Comparison of ENCODE assay signal across 9 cellular contexts in genomic region chr12:26471560-26471959, GRCh38.
DNase-seq lines count a peak whose midpoint lies in the region; ATAC-seq and TF ChIP-seq lines count a peak whose summit lies in the region.
"Had no signal": no experiment of that assay in that cellular context is flagged by ENCODE, and none has a peak within 500 bp of the region (broad histone marks: within the 10 kb centered on the region; RNA-seq: fewer than 3 reads in every experiment).

No MANE protein-coding gene starts in this region.

- TF ChIP-seq CTCF in OCI-LY1 (IDR thresholded peaks at IDR 0.05; ENCODE audit: low read length), result no peak
- no peak for TF ChIP-seq CTCF in gastroesophageal sphincter (IDR thresholded peaks at IDR 0.05)

- H4K20me1 ChIP-seq in OCI-LY1 (ENCODE audit: insufficient read depth, low read length), result no peaks in the 10 kb centered on the region

- no peaks in the 10 kb centered on the region for H3K79me2 ChIP-seq in OCI-LY1 (ENCODE audit: insufficient read depth, low read length)

- no peak overlapping the region for H2AFZ ChIP-seq in OCI-LY1 (ENCODE audit: low read length)

- H3K4me1 Mint-ChIP-seq in activated CD4-positive, alpha-beta T cell treated with anti-CD3 and anti-CD28 coated beads for 36 hours, result peaks cover 12% of the 10 kb centered on the region

- peaks cover 35% of the 10 kb centered on the region for H3K36me3 Mint-ChIP-seq in activated CD4-positive, alpha-beta T cell treated with anti-CD3 and anti-CD28 coated beads for 36 hours (ENCODE audit: low read depth)

- no peak for TF ChIP-seq POLR2A in gastroesophageal sphincter (IDR thresholded peaks at IDR 0.05)

- peak; percentile 85 for ATAC-seq in activated CD4-positive, alpha-beta T cell treated with anti-CD3 and anti-CD28 coated beads for 36 hours
- ATAC-seq in HG02763 (IDR thresholded peaks at IDR 0.05; ENCODE audit: unreplicated experiment) (peak; percentile 66), gastroesophageal sphincter (peak; percentile 22)

- H3K27me3 ChIP-seq in OCI-LY1 (ENCODE audit: insufficient read depth, low read length), result no peaks in the 10 kb centered on the region
- H3K27me3 ChIP-seq in gastroesophageal sphincter, result no peaks in the 10 kb centered on the region

- H3K4me3 Mint-ChIP-seq in activated CD4-positive, alpha-beta T cell treated with anti-CD3 and anti-CD28 coated beads for 36 hours, result no peak overlapping the region

- POLR2A ChIA-PET in activated CD4-positive, alpha-beta T cell treated with anti-CD3 and anti-CD28 coated beads for 36 hours (lab: Charles Lee), result no interaction called here

- H3K9me3 ChIP-seq in OCI-LY1 (ENCODE audit: low read length) (no peaks in the 10 kb centered on the region), gastroesophageal sphincter (no peaks in the 10 kb centered on the region)
- H3K9me3 ChIP-seq: thoracic aorta had no signal

- H3K9me3 Mint-ChIP-seq in activated CD4-positive, alpha-beta T cell treated with anti-CD3 and anti-CD28 coated beads for 36 hours (ENCODE audit: low read depth), result no peaks in the 10 kb centered on the region

- H3K9ac ChIP-seq in OCI-LY1 (ENCODE audit: low read length), result no peak overlapping the region

- H3K36me3 ChIP-seq in OCI-LY1 (ENCODE audit: insufficient read depth, low read length) (peaks cover 8% of the 10 kb centered on the region; the same call in 1 of the 2 replicates), gastroesophageal sphincter (peaks cover 0 to 24% of the 10 kb centered on the region in 2 donors)
- H3K36me3 ChIP-seq: thoracic aorta had no signal

- H3K4me1 ChIP-seq in OCI-LY1 (ENCODE audit: insufficient read depth, low read length, severe bottlenecking) (peaks cover 34% of the 10 kb centered on the region), gastroesophageal sphincter (no peaks in the 10 kb centered on the region)

- DNase-seq in activated CD4-positive, alpha-beta T cell treated with anti-CD3 and anti-CD28 coated beads for 36 hours, result peak; percentile 26
- no peak for DNase-seq in activated CD4-positive, alpha-beta T cell treated with anti-CD3 and anti-CD28 coated beads for 4 hours
- no peak for DNase-seq in iPS-NIHi11 (ENCODE audit: low spot score)
- no peak for DNase-seq in cortex of kidney (lab: John Stamatoyannopoulos, UW)
- DNase-seq in activated T-cell treated with anti-CD3 and anti-CD28 coated beads, Interleukin-2, amount 50 U/mL, for 1 hour, result no peak

- H3K9me2 ChIP-seq in OCI-LY1 (ENCODE audit: low read depth, low read length), result no peaks in the 10 kb centered on the region

- no peak overlapping the region for H3K4me3 ChIP-seq in OCI-LY1 (ENCODE audit: low read depth, low read length, poor library complexity, severe bottlenecking)
- no peak overlapping the region for H3K4me3 ChIP-seq in gastroesophageal sphincter
- H3K4me3 ChIP-seq: thoracic aorta had no signal

- peak overlapping the region; percentile 23 for H3K27ac Mint-ChIP-seq in activated CD4-positive, alpha-beta T cell treated with anti-CD3 and anti-CD28 coated beads for 36 hours

- CTCF ChIA-PET in activated CD4-positive, alpha-beta T cell treated with anti-CD3 and anti-CD28 coated beads for 36 hours (lab: Charles Lee), result no interaction called here

- peak overlapping the region; percentile 88 for H3K27ac ChIP-seq in OCI-LY1 (ENCODE audit: low read depth, low read length, poor library complexity, severe bottlenecking)
- H3K27ac ChIP-seq in gastroesophageal sphincter, result no peak overlapping the region
- H3K27ac ChIP-seq: thoracic aorta had no signal

- TF ChIP-seq EP300 in gastroesophageal sphincter (IDR thresholded peaks at IDR 0.05), result no peak

- peak overlapping the region; percentile 20; the same call in 1 of the 2 replicates for H3K4me2 ChIP-seq in OCI-LY1 (ENCODE audit: low read length)

- no peaks in the 10 kb centered on the region for H3K27me3 Mint-ChIP-seq in activated CD4-positive, alpha-beta T cell treated with anti-CD3 and anti-CD28 coated beads for 36 hours

- no peaks in the 10 kb centered on the region for H3F3A ChIP-seq in OCI-LY1 (ENCODE audit: insufficient read depth, low read length)

- intact Hi-C loops in activated CD4-positive, alpha-beta T cell treated with anti-CD3 and anti-CD28 coated beads for 36 hours (cut with DNase I, micrococcal nuclease), result no loop called here

Comparison
In these comparisons a context has a peak if more than half of its experiments do, and no peak if none do; other contexts are left out.
1. ATAC-seq: peak in every context shown above with its lines; median percentile 85 in activated CD4-positive, alpha-beta T cell treated with anti-CD3 and anti-CD28 coated beads for 36 hours; 66 in HG02763; 22 in gastroesophageal sphincter.